In genomic region chr3:184608209-184608608, GRCh38 we compare ENCODE assay signal across 25 cellular contexts. TPM values are rescaled to one million over a fixed set of nuclear protein-coding genes. Genes with fewer than 3 reads are reported as not detected.
DNase-seq lines count a peak whose midpoint lies in the region; ATAC-seq and TF ChIP-seq lines count a peak whose summit lies in the region.
"Had no signal": no experiment of that assay in that cellular context is flagged by ENCODE, and none has a peak within 500 bp of the region (broad histone marks: within the 10 kb centered on the region; RNA-seq: fewer than 3 reads in every experiment).

No MANE protein-coding gene starts in this region.

- no peaks in the 10 kb centered on the region for H4K20me1 ChIP-seq in PC-9 (ENCODE audit: insufficient read depth)

- CTCF ChIA-PET in PC-9 (lab: Charles Lee) = no interaction called here

- peak; percentile 37 for DNase-seq in activated gamma-delta T cell treated with Interleukin-2 at 50 U/mL for 16 hours
- no peak for DNase-seq in activated gamma-delta T cell (lab: John Stamatoyannopoulos, UW)
- DNase-seq in Jurkat, Clone E6-1 (ENCODE audit: low read depth, low spot score) = peak; percentile 22
- peak in 1 of 2 donors; percentile 44 for DNase-seq in central memory CD8-positive, alpha-beta T cell (ENCODE audit: low spot score in 2 of 2)
- DNase-seq in stimulated activated effector memory CD8-positive, alpha-beta T cell treated with anti-CD3 and anti-CD28 coated beads, Interleukin-12 subunit alpha, Interleukin-12 subunit beta, amount 100 ng/mL, for 72 hours (ENCODE audit: low spot score in 2 of 2) = no peak
- no peak for DNase-seq in head of caudate nucleus
- no peak for DNase-seq in NCI-H2029 treated with DMSO at 0.1 percent for 48 hours (lab: John Stamatoyannopoulos, UW)
- DNase-seq in PC-9 = no peak
- DNase-seq: activated effector memory CD4-positive, alpha-beta T cell treated with anti-CD3 and anti-CD28 coated beads, Interleukin-2, amount 50 U/mL, for 16 hours; CD4-positive, CD25-positive, alpha-beta regulatory T cell; DMS153; erythroblast; foreskin keratinocyte; GF-D8; HCEC 1CT; hippocampal formation; KG1; MV-4-11; NCI-H187; NCI-H69; stimulated activated CD4-positive, alpha-beta T cell treated with anti-CD3 and anti-CD28 coated beads, Interleukin-2, amount 100 ng/mL, for 24 hours had no signal

- no peak overlapping the region for H3K27ac Mint-ChIP-seq in central memory CD8-positive, alpha-beta T cell (ENCODE audit: low read depth)
- H3K27ac Mint-ChIP-seq in stimulated activated effector memory CD8-positive, alpha-beta T cell treated with anti-CD3 and anti-CD28 coated beads, Interleukin-12 subunit alpha, Interleukin-12 subunit beta, amount 100 ng/mL, for 72 hours = no peak overlapping the region
- H3K27ac Mint-ChIP-seq: CD4-positive, CD25-positive, alpha-beta regulatory T cell; stimulated activated memory B cell treated with anti-CD40 and anti-IgM and Interleukin-4, amounts not matched to agents 10 μg/mL and 1 μg/mL and 100 μg/mL, for 72 hours had no signal

- H3K27me3 Mint-ChIP-seq in central memory CD8-positive, alpha-beta T cell = peaks cover 65% of the 10 kb centered on the region

- no peak for TF ChIP-seq CTCF in PC-9 (conservative IDR thresholded peaks at IDR 0.05)

- H3K27ac ChIP-seq in PC-9 = no peak overlapping the region
- H3K27ac ChIP-seq: foreskin keratinocyte, skin epidermis had no signal

- peak; percentile 92 for ATAC-seq in central memory CD8-positive, alpha-beta T cell (replicated peaks; ENCODE audit: extremely low read depth, poor library complexity, severe bottlenecking)
- ATAC-seq in stimulated activated effector memory CD8-positive, alpha-beta T cell treated with anti-CD3 and anti-CD28 coated beads, Interleukin-12 subunit alpha, Interleukin-12 subunit beta, amount 100 ng/mL, for 72 hours = peak; percentile 89
- ATAC-seq: activated CD4-positive, CD25-positive, alpha-beta regulatory T cell treated with anti-CD3 and anti-CD28 coated beads, Interleukin-2, amount 50 U/mL, for 24 hours; foreskin keratinocyte; stimulated activated memory B cell treated with anti-CD40 and anti-IgM and Interleukin-4, amounts not matched to agents 10 μg/mL and 1 μg/mL and 100 μg/mL, for 72 hours had no signal

- BruUV-seq in PC-9 (replicated peaks; lab: Mats Ljungman, UMichigan) = no TSS peak

- H3K4me3 ChIP-seq in Jurkat, Clone E6-1 (ENCODE audit: low read length) = no peak overlapping the region
- no peak overlapping the region for H3K4me3 ChIP-seq in PC-9
- H3K4me3 ChIP-seq: skin epidermis had no signal

- H3K4me2 ChIP-seq in PC-9 = no peak overlapping the region

- intact Hi-C loops in head of caudate nucleus (cut with DNase I) (no loop called here), PC-9 (cut with micrococcal nuclease; ENCODE audit: unreplicated experiment) (no loop called here)

- no peaks in the 10 kb centered on the region for H3K9me2 ChIP-seq in PC-9 (ENCODE audit: insufficient read depth)

- H3K36me3 ChIP-seq in PC-9 (ENCODE audit: low read depth) = no peaks in the 10 kb centered on the region

- H3K36me3 Mint-ChIP-seq in central memory CD8-positive, alpha-beta T cell (ENCODE audit: insufficient read depth) = no peaks in the 10 kb centered on the region
- H3K36me3 Mint-ChIP-seq in stimulated activated effector memory CD8-positive, alpha-beta T cell treated with anti-CD3 and anti-CD28 coated beads, Interleukin-12 subunit alpha, Interleukin-12 subunit beta, amount 100 ng/mL, for 72 hours = peaks cover 6% of the 10 kb centered on the region
- H3K36me3 Mint-ChIP-seq: CD4-positive, CD25-positive, alpha-beta regulatory T cell; stimulated activated memory B cell treated with anti-CD40 and anti-IgM and Interleukin-4, amounts not matched to agents 10 μg/mL and 1 μg/mL and 100 μg/mL, for 72 hours had no signal

- peak overlapping the region; percentile 22 for H3K4me3 Mint-ChIP-seq in central memory CD8-positive, alpha-beta T cell
- H3K4me3 Mint-ChIP-seq in stimulated activated effector memory CD8-positive, alpha-beta T cell treated with anti-CD3 and anti-CD28 coated beads, Interleukin-12 subunit alpha, Interleukin-12 subunit beta, amount 100 ng/mL, for 72 hours = no peak overlapping the region
- H3K4me3 Mint-ChIP-seq: CD4-positive, CD25-positive, alpha-beta regulatory T cell; stimulated activated memory B cell treated with anti-CD40 and anti-IgM and Interleukin-4, amounts not matched to agents 10 μg/mL and 1 μg/mL and 100 μg/mL, for 72 hours had no signal

- no peaks in the 10 kb centered on the region for H3K4me1 ChIP-seq in PC-9 (replicated peaks; ENCODE audit: insufficient read depth)
- H3K4me1 ChIP-seq: foreskin keratinocyte had no signal

- no peaks in the 10 kb centered on the region for H3K9me3 ChIP-seq in PC-9 (ENCODE audit: insufficient read depth, low read depth)

- no peaks in the 10 kb centered on the region for H3K9me3 Mint-ChIP-seq in central memory CD8-positive, alpha-beta T cell
- no peaks in the 10 kb centered on the region for H3K9me3 Mint-ChIP-seq in stimulated activated effector memory CD8-positive, alpha-beta T cell treated with anti-CD3 and anti-CD28 coated beads, Interleukin-12 subunit alpha, Interleukin-12 subunit beta, amount 100 ng/mL, for 72 hours
- H3K9me3 Mint-ChIP-seq: stimulated activated memory B cell treated with anti-CD40 and anti-IgM and Interleukin-4, amounts not matched to agents 10 μg/mL and 1 μg/mL and 100 μg/mL, for 72 hours had no signal

- no peaks in the 10 kb centered on the region for H3F3A ChIP-seq in PC-9 (ENCODE audit: insufficient read depth, low read depth)

- peaks cover 20% of the 10 kb centered on the region; the same call in 1 of the 2 replicates for H3K27me3 ChIP-seq in PC-9 (ENCODE audit: insufficient read depth, low read depth)

- H3K79me2 ChIP-seq in PC-9 (ENCODE audit: low read depth) = no peaks in the 10 kb centered on the region

- H2AFZ ChIP-seq in PC-9 = no peak overlapping the region

- POLR2A ChIA-PET in PC-9 (lab: Charles Lee; ENCODE audit: unreplicated experiment) = interaction anchor here (0.5 kb wide), 1 partner anchor 1814 kb away, joined by 4 read pairs; no protein-coding TSS in a partner anchor

- H3K4me1 Mint-ChIP-seq in central memory CD8-positive, alpha-beta T cell = peaks cover 42% of the 10 kb centered on the region
- peaks cover 51% of the 10 kb centered on the region for H3K4me1 Mint-ChIP-seq in stimulated activated effector memory CD8-positive, alpha-beta T cell treated with anti-CD3 and anti-CD28 coated beads, Interleukin-12 subunit alpha, Interleukin-12 subunit beta, amount 100 ng/mL, for 72 hours

RNA-seq across cellular contexts. Expression of gene EPHB3, which starts 46.6 kb away (rescaled TPM):
- not detected for polyA plus RNA-seq in Jurkat, Clone E6-1 (2012; ENCODE audit: insufficient read depth, insufficient read length)
- total RNA-seq in PC-9 (2021) = 12.0 and 15.7 TPM in 2 replicates
- total RNA-seq: CD4-positive, CD25-positive, alpha-beta regulatory T cell; OCI-LY7 had no signal
- polyA plus RNA-seq: CD4-positive, CD25-positive, alpha-beta regulatory T cell had no signal

Comparison
In these comparisons a context has a peak if more than half of its experiments do, and no peak if none do; other contexts are left out.
1. DNase-seq: peak in activated gamma-delta T cell treated with Interleukin-2 at 50 U/mL for 16 hours (single experiment) and Jurkat, Clone E6-1 (single experiment); none in activated gamma-delta T cell (single experiment), stimulated activated effector memory CD8-positive, alpha-beta T cell treated with anti-CD3 and anti-CD28 coated beads, Interleukin-12 subunit alpha, Interleukin-12 subunit beta, amount 100 ng/mL, for 72 hours (0 of 2), head of caudate nucleus (0 of 42), NCI-H2029 treated with DMSO at 0.1 percent for 48 hours (single experiment) and PC-9 (0 of 2).